ENCODE assay signal across 32 cellular contexts in genomic region chr9:18936094-18936871, GRCh38.
"Had no signal": no experiment of that assay in that cellular context is flagged by ENCODE, and none has a peak within 500 bp of the region (broad histone marks: within the 10 kb centered on the region; RNA-seq: fewer than 3 reads in every experiment).

No MANE protein-coding gene starts in this region.

- H3K4me2 ChIP-seq: KMS-11 had no signal

- FAIRE-seq: astrocyte had no signal

- DNase-seq: activated B cell treated with CpG ODN at 0.5 μM for 24 hours; activated CD4-positive, alpha-beta memory T cell treated with anti-CD3 and anti-CD28 coated beads for 36 hours; activated CD4-positive, alpha-beta T cell treated with anti-CD3 and anti-CD28 coated beads for 4 hours; activated CD4-positive, alpha-beta T cell treated with anti-CD3 and anti-CD28 coated beads, Interleukin-2, amount 50 U/mL, for 1 hour; activated CD4-positive, CD25-positive, alpha-beta regulatory T cell treated with anti-CD3 and anti-CD28 coated beads, Interleukin-2, amount 50 U/mL, for 72 hours; activated CD8-positive, alpha-beta memory T cell treated with anti-CD3 and anti-CD28 coated beads, Interleukin-2, amount 50 U/mL, for 4 hours; activated gamma-delta T cell treated with Interleukin-2 at 50 U/mL for 16 hours; activated naive CD4-positive, alpha-beta T cell treated with anti-CD3 and anti-CD28 coated beads for 36 hours; activated T-cell treated with anti-CD3 and anti-CD28 coated beads for 4 hours; activated T-cell treated with anti-CD3 and anti-CD28 coated beads, Interleukin-2, amount 50 U/mL, for 4 hours; adrenal gland; body of pancreas; NCI-H1105; NCI-H1417 treated with DMSO at 0.1 percent for 48 hours; NCI-H187 treated with DMSO at 0.1 percent for 48 hours; NCI-H2081; NCI-H2171 treated with DMSO at 0.1 percent for 48 hours; NCI-H524 treated with DMSO at 0.1 percent for 48 hours; NCI-H748 treated with DMSO at 0.1 percent for 48 hours; NK-92 treated with Interleukin-12 subunit alpha and Interleukin-12 subunit beta, amount 100 ng/mL, for 24 hours; PC-3; Peyer's patch; RPMI8226; SHP77 treated with DMSO at 0.1 percent for 48 hours; T-cell; T-helper 2 cell; T-helper 9 cell had no signal

- H3K27me3 ChIP-seq: adrenal gland, body of pancreas, breast epithelium, Peyer's patch, SJSA1 had no signal

- H3K4me3 ChIP-seq: adrenal gland, body of pancreas, breast epithelium, Peyer's patch, SJSA1 had no signal

- H3K36me3 ChIP-seq: adrenal gland, breast epithelium, Peyer's patch, SJSA1 had no signal

- H3K9ac ChIP-seq: KMS-11 had no signal

- H3K9me3 ChIP-seq: adrenal gland, body of pancreas, breast epithelium, Peyer's patch, SJSA1 had no signal

- H3K27ac ChIP-seq: adrenal gland, body of pancreas, breast epithelium, KMS-11, Peyer's patch, SJSA1, VCaP had no signal

- H3K4me1 ChIP-seq: adrenal gland, body of pancreas, breast epithelium, Peyer's patch, SJSA1 had no signal
